In the genomic region with DNA sequence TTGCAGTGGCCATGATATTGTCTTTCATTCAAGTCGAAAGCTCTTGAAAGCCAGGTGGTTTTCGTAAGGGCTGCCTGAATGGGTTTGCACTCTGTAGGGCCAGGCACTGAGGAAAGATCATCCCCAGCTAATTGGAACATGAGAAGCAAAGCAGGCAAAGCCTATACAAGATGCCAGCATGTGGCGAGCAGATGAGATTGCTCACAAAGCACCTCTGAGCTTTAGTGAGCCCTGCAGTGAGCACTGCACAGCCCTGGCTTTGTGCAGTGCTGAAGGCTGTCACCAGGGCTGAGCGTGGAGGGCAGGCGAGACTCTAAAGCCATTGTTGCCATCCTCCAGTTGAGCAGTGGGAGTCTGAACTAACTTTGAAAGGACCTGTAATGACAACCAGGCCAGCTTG, we compare ENCODE assay signal across 15 cellular contexts. TPM values are rescaled to one million over a fixed set of nuclear protein-coding genes. Genes with fewer than 3 reads are reported as not detected.
A peak's percentile ranks its signal among the peaks of the same experiment; 100 is the strongest.
DNase-seq lines count a peak whose midpoint lies in the region; ATAC-seq lines count a peak whose summit lies in the region.
"Had no signal": no experiment of that assay in that cellular context is flagged by ENCODE, and none has a peak within 500 bp of the region (broad histone marks: within the 10 kb centered on the region; RNA-seq: fewer than 3 reads in every experiment).

No MANE protein-coding gene starts in this region.

- CTCF ChIA-PET in activated CD4-positive, alpha-beta T cell treated with anti-CD3 and anti-CD28 coated beads, Interleukin-2, amount 10 ng/mL, durations not matched to agents 7 days and 5 days (lab: Charles Lee), result interaction anchor here (0.6 to 1.6 kb wide), 6 partner anchors 13 to 529 kb away, joined by 3 to 8 read pairs (median 3); no protein-coding TSS in a partner anchor

- H3K9me3 ChIP-seq in neuronal stem cell (replicated peaks in 1 of 2; ENCODE audit: control insufficient read depth in 2 of 2, insufficient read depth in 1 of 2, low read depth in 1 of 2, low read length in 2 of 2), result no peaks in the 10 kb centered on the region
- H3K9me3 ChIP-seq: esophagus muscularis mucosa had no signal

- H2BK5ac ChIP-seq in neuronal stem cell (ENCODE audit: low read length), result no peak overlapping the region

- no CpG with 5 or more reads among the region's 5 CpGs for WGBS in neuronal stem cell (ENCODE audit: extremely low coverage in 2 of 2, insufficient read length in 2 of 2, insufficient replicate concordance in 1 of 2), 2 donors

- no peak overlapping the region for H2BK12ac ChIP-seq in neuronal stem cell (ENCODE audit: low read length)

- H4K91ac ChIP-seq in neuronal stem cell (ENCODE audit: low read depth, low read length, poor library complexity), result no peak overlapping the region

- H3K4me3 ChIP-seq in neuronal stem cell (ENCODE audit: low read length in 2 of 2), result no peak overlapping the region
- H3K4me3 ChIP-seq: esophagus muscularis mucosa, smooth muscle cell had no signal

- ATAC-seq in GM21717 (IDR thresholded peaks at IDR 0.05; ENCODE audit: unreplicated experiment), result no peak
- ATAC-seq: Panc1 had no signal

- intact Hi-C loops in posterior cingulate gyrus (cut with DNase I), result no loop called here

- H3K4me1 ChIP-seq in neuronal stem cell (ENCODE audit: control insufficient read depth in 2 of 2, insufficient read depth in 1 of 2, low read depth in 1 of 2, low read length in 2 of 2), result peaks cover 10 to 11% of the 10 kb centered on the region in 2 donors

- peaks cover 45% of the 10 kb centered on the region for H3K4me1 Mint-ChIP-seq in activated CD4-positive, alpha-beta T cell treated with anti-CD3 and anti-CD28 coated beads, Interleukin-2, amount 10 ng/mL, durations not matched to agents 7 days and 5 days
- H3K4me1 Mint-ChIP-seq in activated naive CD8-positive, alpha-beta T cell treated with anti-CD3 and anti-CD28 coated beads for 36 hours, result peaks cover 53% of the 10 kb centered on the region
- H3K4me1 Mint-ChIP-seq: immature natural killer cell, naive B cell had no signal

- no peaks in the 10 kb centered on the region for H3K79me1 ChIP-seq in neuronal stem cell (ENCODE audit: low read depth, low read length)

- no peak overlapping the region for H4K8ac ChIP-seq in neuronal stem cell (ENCODE audit: low read depth, low read length)

- H3K23ac ChIP-seq in neuronal stem cell (ENCODE audit: low read depth, low read length, poor library complexity), result no peak overlapping the region

- no peak overlapping the region for H2AK5ac ChIP-seq in neuronal stem cell (ENCODE audit: low read depth, low read length)

- H2AFZ ChIP-seq in neuronal stem cell (ENCODE audit: low read length), result peak overlapping the region; percentile 73

- H3K27ac Mint-ChIP-seq in activated CD4-positive, alpha-beta T cell treated with anti-CD3 and anti-CD28 coated beads, Interleukin-2, amount 10 ng/mL, durations not matched to agents 7 days and 5 days, result peak overlapping the region; percentile 57
- peak overlapping the region; percentile 76 for H3K27ac Mint-ChIP-seq in activated naive CD8-positive, alpha-beta T cell treated with anti-CD3 and anti-CD28 coated beads for 36 hours
- H3K27ac Mint-ChIP-seq: immature natural killer cell had no signal

- H3K4ac ChIP-seq in neuronal stem cell (ENCODE audit: low read length), result no peak overlapping the region

- H3K27ac ChIP-seq in neuronal stem cell (replicated peaks; ENCODE audit: low read length), result peak overlapping the region; percentile 68
- H3K27ac ChIP-seq: esophagus muscularis mucosa, HL-60 had no signal

- H2BK15ac ChIP-seq in neuronal stem cell (ENCODE audit: low read length), result no peak overlapping the region

- no peak overlapping the region for H3K14ac ChIP-seq in neuronal stem cell (ENCODE audit: low read length)

- no peaks in the 10 kb centered on the region for H3K27me3 ChIP-seq in neuronal stem cell (ENCODE audit: control insufficient read depth in 3 of 3, insufficient read depth in 3 of 3, low read depth in 1 of 3, low read length in 3 of 3)
- H3K27me3 ChIP-seq: esophagus muscularis mucosa had no signal

- H3K9me3 Mint-ChIP-seq in activated CD4-positive, alpha-beta T cell treated with anti-CD3 and anti-CD28 coated beads, Interleukin-2, amount 10 ng/mL, durations not matched to agents 7 days and 5 days, result peaks cover 5% of the 10 kb centered on the region
- H3K9me3 Mint-ChIP-seq in activated naive CD8-positive, alpha-beta T cell treated with anti-CD3 and anti-CD28 coated beads for 36 hours, result no peaks in the 10 kb centered on the region
- H3K9me3 Mint-ChIP-seq: immature natural killer cell had no signal

- POLR2A ChIA-PET in activated CD4-positive, alpha-beta T cell treated with anti-CD3 and anti-CD28 coated beads, Interleukin-2, amount 10 ng/mL, durations not matched to agents 7 days and 5 days (lab: Charles Lee), result interaction anchor here (0.6 to 0.8 kb wide), 2 partner anchors 13 to 25 kb away, joined by 3 read pairs; no protein-coding TSS in a partner anchor

- DNase-seq in activated CD4-positive, alpha-beta T cell treated with anti-CD3 and anti-CD28 coated beads, Interleukin-2, amount 10 ng/mL, durations not matched to agents 7 days and 5 days, result no peak
- DNase-seq in activated CD4-positive, alpha-beta T cell treated with anti-CD3 and anti-CD28 coated beads, Interleukin-2, amount 50 U/mL, for 1 hour, result no peak
- DNase-seq in NCI-H2107 (lab: John Stamatoyannopoulos, UW) (peak; percentile 39), neuronal stem cell (ENCODE audit: low spot score) (peak; percentile 80), posterior cingulate gyrus (no peak)
- DNase-seq in activated naive CD8-positive, alpha-beta T cell treated with anti-CD3 and anti-CD28 coated beads for 36 hours, result no peak
- DNase-seq in stimulated activated CD4-positive, alpha-beta T cell treated with anti-CD3 and anti-CD28 coated beads, Interleukin-1b, Interleukin-23, amount 100 ng/mL, for 48 hours, result no peak
- DNase-seq: immature natural killer cell, MV-4-11, naive B cell had no signal

- H3K4me2 ChIP-seq in neuronal stem cell (ENCODE audit: insufficient read depth, low read length, poor library complexity, severe bottlenecking), result no peak overlapping the region
- H3K4me2 ChIP-seq: smooth muscle cell had no signal

- H3K36me3 ChIP-seq in neuronal stem cell (replicated peaks in 1 of 2; ENCODE audit: control insufficient read depth in 2 of 2, insufficient read depth in 2 of 2, low read length in 2 of 2), result peaks cover 0 to 14% of the 10 kb centered on the region in 2 donors
- H3K36me3 ChIP-seq: esophagus muscularis mucosa had no signal

- H3K27me3 Mint-ChIP-seq in activated CD4-positive, alpha-beta T cell treated with anti-CD3 and anti-CD28 coated beads, Interleukin-2, amount 10 ng/mL, durations not matched to agents 7 days and 5 days, result no peaks in the 10 kb centered on the region
- H3K27me3 Mint-ChIP-seq in activated naive CD8-positive, alpha-beta T cell treated with anti-CD3 and anti-CD28 coated beads for 36 hours, result no peaks in the 10 kb centered on the region
- H3K27me3 Mint-ChIP-seq: naive B cell had no signal

- H3K4me3 Mint-ChIP-seq in activated CD4-positive, alpha-beta T cell treated with anti-CD3 and anti-CD28 coated beads, Interleukin-2, amount 10 ng/mL, durations not matched to agents 7 days and 5 days, result no peak overlapping the region
- H3K4me3 Mint-ChIP-seq in activated naive CD8-positive, alpha-beta T cell treated with anti-CD3 and anti-CD28 coated beads for 36 hours, result no peak overlapping the region
- H3K4me3 Mint-ChIP-seq: immature natural killer cell, naive B cell had no signal

- peaks cover 41% of the 10 kb centered on the region for H3K36me3 Mint-ChIP-seq in activated CD4-positive, alpha-beta T cell treated with anti-CD3 and anti-CD28 coated beads, Interleukin-2, amount 10 ng/mL, durations not matched to agents 7 days and 5 days (ENCODE audit: low read depth)
- peaks cover 36% of the 10 kb centered on the region for H3K36me3 Mint-ChIP-seq in activated naive CD8-positive, alpha-beta T cell treated with anti-CD3 and anti-CD28 coated beads for 36 hours
- H3K36me3 Mint-ChIP-seq: naive B cell had no signal

- H3K9ac ChIP-seq in neuronal stem cell (ENCODE audit: low read depth, low read length, poor library complexity), result no peak overlapping the region

- H3K18ac ChIP-seq in neuronal stem cell (ENCODE audit: low read length), result no peak overlapping the region

- H2BK120ac ChIP-seq in neuronal stem cell (ENCODE audit: low read depth, low read length), result no peak overlapping the region

RNA-seq across cellular contexts. Expression of a gene that starts 53.8 kb away (rescaled TPM):
- total RNA-seq in activated CD4-positive, alpha-beta T cell treated with anti-CD3 and anti-CD28 coated beads, Interleukin-2, amount 10 ng/mL, durations not matched to agents 7 days and 5 days, result 10 to 100 TPM; 68.1 to 73.1 TPM
- 10 to 100 TPM; 49.6 to 51.2 TPM for total RNA-seq in activated naive CD8-positive, alpha-beta T cell treated with anti-CD3 and anti-CD28 coated beads for 36 hours
- polyA plus RNA-seq in neuronal stem cell (2013, experiment 1 of 2), result 55.6 TPM
- polyA plus RNA-seq in neuronal stem cell (2013, experiment 2 of 2), result 54.6 TPM

Comparison
In these comparisons a context has a peak if more than half of its experiments do, and no peak if none do; other contexts are left out.
1. DNase-seq: peak in NCI-H2107 (single experiment) and neuronal stem cell (single experiment); none in activated CD4-positive, alpha-beta T cell treated with anti-CD3 and anti-CD28 coated beads, Interleukin-2, amount 10 ng/mL, durations not matched to agents 7 days and 5 days (single experiment), activated CD4-positive, alpha-beta T cell treated with anti-CD3 and anti-CD28 coated beads, Interleukin-2, amount 50 U/mL, for 1 hour (single experiment), activated naive CD8-positive, alpha-beta T cell treated with anti-CD3 and anti-CD28 coated beads for 36 hours (single experiment), posterior cingulate gyrus (0 of 10) and stimulated activated CD4-positive, alpha-beta T cell treated with anti-CD3 and anti-CD28 coated beads, Interleukin-1b, Interleukin-23, amount 100 ng/mL, for 48 hours (single experiment).